In genomic region chrX:55754861-55755294, GRCh38 we compare ENCODE assay signal across 12 cellular contexts. TPM values are rescaled to one million over a fixed set of nuclear protein-coding genes. Genes with fewer than 3 reads are reported as not detected.
A peak's percentile ranks its signal among the peaks of the same experiment; 100 is the strongest.
DNase-seq lines count a peak whose midpoint lies in the region; ATAC-seq and TF ChIP-seq lines count a peak whose summit lies in the region.
"Had no signal": no experiment of that assay in that cellular context is flagged by ENCODE, and none has a peak within 500 bp of the region (broad histone marks: within the 10 kb centered on the region; RNA-seq: fewer than 3 reads in every experiment).

No MANE protein-coding gene starts in this region.

- no peak overlapping the region for H3K27ac Mint-ChIP-seq in Caco-2 (ENCODE audit: unreplicated experiment)

- no TSS peak for BruUV-seq in Caco-2 (replicated peaks; lab: Mats Ljungman, UMichigan)

- CTCF ChIA-PET in Caco-2 (lab: Charles Lee) = no interaction called here

- TF ChIP-seq CTCF in smooth muscle cell (IDR thresholded peaks at IDR 0.05; ENCODE audit: borderline replicate concordance, insufficient read depth, poor library complexity, severe bottlenecking) = no peak
- TF ChIP-seq CTCF in Caco-2 (IDR thresholded peaks at IDR 0.05; ENCODE audit: insufficient read depth in 1 of 2, low read depth in 1 of 2, low read length in 1 of 2, severe bottlenecking in 1 of 2, unreplicated experiment in 1 of 2) = no peak

- peak; percentile 1 for DNase-seq in activated naive CD4-positive, alpha-beta T cell treated with Interleukin-2 at 50 U/mL for 16 hours
- no peak for DNase-seq in activated naive CD4-positive, alpha-beta T cell (lab: John Stamatoyannopoulos, UW)
- DNase-seq in smooth muscle cell (lab: John Stamatoyannopoulos, UW; ENCODE audit: unreplicated experiment) = no peak
- DNase-seq in Caco-2 = no peak
- DNase-seq in NCI-H2227 treated with DMSO at 0.1 percent for 48 hours (lab: John Stamatoyannopoulos, UW) = no peak
- DNase-seq in NCI-H82 (lab: John Stamatoyannopoulos, UW) = no peak
- DNase-seq: NCI-H1694 treated with DMSO at 0.1 percent for 48 hours, psoas muscle, SIG-M5 had no signal

- H3K79me2 ChIP-seq in smooth muscle cell (ENCODE audit: low read depth) = no peaks in the 10 kb centered on the region

- H3K27me3 ChIP-seq in smooth muscle cell (ENCODE audit: low read depth) (no peaks in the 10 kb centered on the region), Caco-2 (replicated peaks; ENCODE audit: control insufficient read depth, insufficient read depth, low read length) (no peaks in the 10 kb centered on the region)

- no peaks in the 10 kb centered on the region for H3F3A ChIP-seq in smooth muscle cell (ENCODE audit: low read depth)

- intact Hi-C loops in Caco-2 (cut with micrococcal nuclease; ENCODE audit: unreplicated experiment) = no loop called here

- WGBS in smooth muscle cell (ENCODE audit: low lambda C conversion rate) = 76% methylated on average over 3 of the region's 3 CpGs

- POLR2A ChIA-PET in Caco-2 (lab: Charles Lee) = no interaction called here

- no peaks in the 10 kb centered on the region for H4K20me1 ChIP-seq in smooth muscle cell (ENCODE audit: low read depth)

- ATAC-seq in GM21423 (IDR thresholded peaks at IDR 0.05; ENCODE audit: unreplicated experiment) (peak; percentile 95), HG03095 (IDR thresholded peaks at IDR 0.05; ENCODE audit: unreplicated experiment) (peak; percentile 96)
- ATAC-seq: left lobe of liver, psoas muscle had no signal

- H3K9ac ChIP-seq in smooth muscle cell (ENCODE audit: low read depth) = no peak overlapping the region

- peaks cover 6% of the 10 kb centered on the region for H3K36me3 Mint-ChIP-seq in Caco-2 (ENCODE audit: insufficient read depth, unreplicated experiment)

- no peaks in the 10 kb centered on the region for H3K36me3 ChIP-seq in smooth muscle cell (ENCODE audit: low read depth)
- no peaks in the 10 kb centered on the region; the same call in 1 of the 2 replicates for H3K36me3 ChIP-seq in Caco-2 (ENCODE audit: control insufficient read depth, insufficient read depth, low read length)

- no peaks in the 10 kb centered on the region for H3K9me3 Mint-ChIP-seq in Caco-2 (ENCODE audit: unreplicated experiment)

- no peak overlapping the region for H2AFZ ChIP-seq in smooth muscle cell (ENCODE audit: low read depth)

- no peaks in the 10 kb centered on the region for H3K9me3 ChIP-seq in smooth muscle cell (replicated peaks; ENCODE audit: low read depth)
- H3K9me3 ChIP-seq in Caco-2 = no peaks in the 10 kb centered on the region
- H3K9me3 ChIP-seq: psoas muscle had no signal

- peaks cover 3% of the 10 kb centered on the region for H3K4me1 ChIP-seq in smooth muscle cell (ENCODE audit: low read depth)
- no peaks in the 10 kb centered on the region for H3K4me1 ChIP-seq in Caco-2
- H3K4me1 ChIP-seq: psoas muscle had no signal

- H3K27ac ChIP-seq in smooth muscle cell (ENCODE audit: low read depth) = peak overlapping the region; percentile 58
- H3K27ac ChIP-seq: psoas muscle had no signal

- no peaks in the 10 kb centered on the region for H3K4me1 Mint-ChIP-seq in Caco-2 (ENCODE audit: low read depth, unreplicated experiment)

- H3K4me3 Mint-ChIP-seq in Caco-2 (ENCODE audit: unreplicated experiment) = no peak overlapping the region

- H3K27me3 Mint-ChIP-seq in Caco-2 (ENCODE audit: insufficient read depth, unreplicated experiment) = no peaks in the 10 kb centered on the region

- H3K4me2 ChIP-seq in smooth muscle cell = no peak overlapping the region

- H3K4me3 ChIP-seq in smooth muscle cell (no peak overlapping the region), Caco-2 (ENCODE audit: low read depth, low read length) (no peak overlapping the region)
- H3K4me3 ChIP-seq: psoas muscle had no signal

RNA-seq across cellular contexts. Expression of gene RRAGB, which starts 37.3 kb away (rescaled TPM):
- total RNA-seq in smooth muscle cell = 21.3 TPM in 2 replicates
- 15.4 and 26.0 TPM in 2 replicates for polyA plus RNA-seq in smooth muscle cell
- 9.5 and 10.8 TPM in 2 replicates for total RNA-seq in Caco-2 (2022)
